In genomic region chr16:2858245-2859025, GRCh38 we compare ENCODE assay signal across 6 cellular contexts. TPM values are rescaled to one million over a fixed set of nuclear protein-coding genes. Genes with fewer than 3 reads are reported as not detected.
DNase-seq lines count a peak whose midpoint lies in the region; ATAC-seq lines count a peak whose summit lies in the region.

No MANE protein-coding gene starts in this region.

- DNase-seq in DMS153 (lab: John Stamatoyannopoulos, UW) (peak; percentile 79), NCI-H510A treated with DMSO at 0.1 percent for 48 hours (lab: John Stamatoyannopoulos, UW) (peak; percentile 68), left colon (peak; percentile 83 to 92)

- peak; percentile 96 for ATAC-seq in left colon
- no peak for ATAC-seq in GM21381 (IDR thresholded peaks at IDR 0.05; ENCODE audit: unreplicated experiment)
- no peak for ATAC-seq in HG03139 (IDR thresholded peaks at IDR 0.05; ENCODE audit: unreplicated experiment)
- no peak for ATAC-seq in GM21423 (IDR thresholded peaks at IDR 0.05; ENCODE audit: unreplicated experiment)

- intact Hi-C loops in left colon (cut with DNase I, micrococcal nuclease): no loop called here

RNA-seq across cellular contexts. Expression of gene PRSS22, which starts 0.5 kb away (rescaled TPM):
- total RNA-seq in left colon: 10 to 100 TPM in 1 of 2 donors, under 1 TPM in 1; 0.78 to 12.9 TPM

RNA-seq across cellular contexts. Expression of gene FLYWCH2, which starts 24.6 kb away (rescaled TPM):
- total RNA-seq in left colon: 10 to 100 TPM; 20.7 to 30.8 TPM

RNA-seq across cellular contexts. Expression of gene ZG16B, which starts 28.3 kb away (rescaled TPM):
- total RNA-seq in left colon: 10 to 100 TPM; 40.9 to 50.0 TPM

RNA-seq across cellular contexts. Expression of gene PRSS21, which starts 41.4 kb away (rescaled TPM):
- total RNA-seq in left colon: 1 to 10 TPM; 1.7 to 6.4 TPM

RNA-seq across cellular contexts. Expression of gene FLYWCH1, which starts 53.3 kb away (rescaled TPM):
- 10 to 100 TPM; 23.0 to 27.3 TPM for total RNA-seq in left colon
